22 cellular contexts compared by ENCODE assay signal in genomic region chr12:63208956-63209355, GRCh38. TPM values are rescaled to one million over a fixed set of nuclear protein-coding genes. Genes with fewer than 3 reads are reported as not detected.
"Had no signal": no experiment of that assay in that cellular context is flagged by ENCODE, and none has a peak within 500 bp of the region (broad histone marks: within the 10 kb centered on the region; RNA-seq: fewer than 3 reads in every experiment).

No MANE protein-coding gene starts in this region.

- H3K79me2 ChIP-seq: hepatocyte had no signal

- H3K27ac Mint-ChIP-seq: naive thymus-derived CD8-positive, alpha-beta T cell; stimulated activated effector memory CD8-positive, alpha-beta T cell treated with anti-CD3 and anti-CD28 coated beads, Interleukin-12 subunit alpha, Interleukin-12 subunit beta, amount 100 ng/mL, for 72 hours; stimulated activated naive CD8-positive, alpha-beta T cell treated with anti-CD3 and anti-CD28 coated beads, Interleukin-15, Interleukin-2, amounts not matched to agents 100 ng/mL and 50 ng/mL, for 24 hours had no signal

- H3K4me2 ChIP-seq: hepatocyte, smooth muscle cell had no signal

- H3K4me3 Mint-ChIP-seq: naive thymus-derived CD8-positive, alpha-beta T cell; stimulated activated effector memory CD8-positive, alpha-beta T cell treated with anti-CD3 and anti-CD28 coated beads, Interleukin-12 subunit alpha, Interleukin-12 subunit beta, amount 100 ng/mL, for 72 hours; stimulated activated naive CD8-positive, alpha-beta T cell treated with anti-CD3 and anti-CD28 coated beads, Interleukin-15, Interleukin-2, amounts not matched to agents 100 ng/mL and 50 ng/mL, for 24 hours had no signal

- H2AFZ ChIP-seq: hepatocyte had no signal

- H3K36me3 ChIP-seq: colonic mucosa, esophagus squamous epithelium, neutrophil, tibial nerve, upper lobe of right lung had no signal

- H3K27me3 ChIP-seq: colonic mucosa, esophagus squamous epithelium, foreskin keratinocyte, hepatocyte, neutrophil, testis, tibial nerve, upper lobe of right lung had no signal

- H3K4me3 ChIP-seq: colonic mucosa, esophagus squamous epithelium, hepatocyte, mucosa of descending colon, smooth muscle cell, testis, tibial nerve, upper lobe of right lung had no signal

- DNase-seq: cerebellar nuclear complex; colonic mucosa; dermis blood vessel endothelial cell; esophagus squamous epithelium; foreskin keratinocyte; head of caudate nucleus; mammary epithelial cell; mucosa of descending colon; naive thymus-derived CD8-positive, alpha-beta T cell; posterior cingulate gyrus; right cardiac atrium; stimulated activated CD4-positive, alpha-beta T cell treated with anti-CD3 and anti-CD28 coated beads, Interleukin-4, amount 100 ng/mL, for 1 hour; stimulated activated CD8-positive, alpha-beta memory T cell treated with anti-CD3 and anti-CD28 coated beads, Interleukin-4, amount 100 ng/mL, for 48 hours; testis; upper lobe of right lung had no signal

- H3K36me3 Mint-ChIP-seq: naive thymus-derived CD8-positive, alpha-beta T cell; stimulated activated effector memory CD8-positive, alpha-beta T cell treated with anti-CD3 and anti-CD28 coated beads, Interleukin-12 subunit alpha, Interleukin-12 subunit beta, amount 100 ng/mL, for 72 hours had no signal

- H3K9me3 ChIP-seq: colonic mucosa, esophagus squamous epithelium, mucosa of descending colon, neutrophil, testis, tibial nerve, upper lobe of right lung had no signal

- H3K4me1 Mint-ChIP-seq: stimulated activated effector memory CD8-positive, alpha-beta T cell treated with anti-CD3 and anti-CD28 coated beads, Interleukin-12 subunit alpha, Interleukin-12 subunit beta, amount 100 ng/mL, for 72 hours had no signal

- H3K9me3 Mint-ChIP-seq: naive thymus-derived CD8-positive, alpha-beta T cell; stimulated activated naive CD8-positive, alpha-beta T cell treated with anti-CD3 and anti-CD28 coated beads, Interleukin-15, Interleukin-2, amounts not matched to agents 100 ng/mL and 50 ng/mL, for 24 hours had no signal

- H3K27ac ChIP-seq: colonic mucosa, esophagus squamous epithelium, foreskin keratinocyte, hepatocyte, neutrophil, testis, tibial nerve, upper lobe of right lung had no signal

- H3K27me3 Mint-ChIP-seq: naive thymus-derived CD8-positive, alpha-beta T cell; stimulated activated naive CD8-positive, alpha-beta T cell treated with anti-CD3 and anti-CD28 coated beads, Interleukin-15, Interleukin-2, amounts not matched to agents 100 ng/mL and 50 ng/mL, for 24 hours had no signal

- H3K4me1 ChIP-seq: colonic mucosa, esophagus squamous epithelium, foreskin keratinocyte, upper lobe of right lung had no signal

RNA-seq across cellular contexts. Expression of gene AVPR1A, which starts 58.0 kb away (rescaled TPM):
- total RNA-seq: foreskin keratinocyte; naive thymus-derived CD8-positive, alpha-beta T cell; pulmonary artery endothelial cell; smooth muscle cell had no signal
